ENCODE assay signal across 9 cellular contexts in genomic region chr7:151244871-151245346, GRCh38. TPM values are rescaled to one million over a fixed set of nuclear protein-coding genes. Genes with fewer than 3 reads are reported as not detected.
DNase-seq lines count a peak whose midpoint lies in the region; ATAC-seq and TF ChIP-seq lines count a peak whose summit lies in the region.
"Had no signal": no experiment of that assay in that cellular context is flagged by ENCODE, and none has a peak within 500 bp of the region (broad histone marks: within the 10 kb centered on the region; RNA-seq: fewer than 3 reads in every experiment).

No MANE protein-coding gene starts in this region.

- POLR2A ChIA-PET in IMR-90 (lab: Charles Lee; ENCODE audit: unreplicated experiment), result interaction anchor here (0.6 kb wide), 1 partner anchor 1158 kb away, joined by 9 read pairs; no protein-coding TSS in a partner anchor

- H3K27ac ChIP-seq in BLaER1 (no peak overlapping the region), IMR-90 (ENCODE audit: insufficient read depth, low read length) (no peak overlapping the region), colonic mucosa (no peak overlapping the region), neural cell (ENCODE audit: low read length) (no peak overlapping the region)

- H3K9me2 ChIP-seq in neural cell (ENCODE audit: insufficient read depth, low read length), result no peaks in the 10 kb centered on the region

- H3K27me3 ChIP-seq in BLaER1 (peaks cover 63% of the 10 kb centered on the region), IMR-90 (ENCODE audit: control insufficient read depth, insufficient read depth, low read length) (no peaks in the 10 kb centered on the region), colonic mucosa (peaks cover 32% of the 10 kb centered on the region), neural cell (ENCODE audit: insufficient read depth, low read depth, low read length) (no peaks in the 10 kb centered on the region)

- H3K14ac ChIP-seq in IMR-90 (replicated peaks; ENCODE audit: low read depth, low read length), result no peak overlapping the region

- DNase-seq in IMR-90 (no peak), colonic mucosa (no peak), putamen (ENCODE audit: low spot score) (no peak), activated gamma-delta T cell (lab: John Stamatoyannopoulos, UW) (no peak), epidermal melanocyte (ENCODE audit: insufficient read length, low spot score) (no peak), iPS-NIHi7 (ENCODE audit: extremely low spot score) (no peak)

- no peak overlapping the region for H3K4ac ChIP-seq in IMR-90 (ENCODE audit: low read depth, low read length)

- no peak overlapping the region for H2BK5ac ChIP-seq in IMR-90 (ENCODE audit: low read depth, low read length, poor library complexity, severe bottlenecking)

- H2BK20ac ChIP-seq in IMR-90 (ENCODE audit: low read depth, low read length), result no peak overlapping the region

- in situ Hi-C loops in IMR-90 (cut with MboI; ENCODE audit: low sequenced_read_pairs), result no loop called here

- dilution Hi-C loops in IMR-90 (cut with HindIII; ENCODE audit: low sequenced_read_pairs, unreplicated experiment), result no loop called here

- H2AFZ ChIP-seq in IMR-90 (replicated peaks; ENCODE audit: low read length, poor library complexity) (peak overlapping the region; percentile 68), neural cell (ENCODE audit: low read depth, low read length) (no peak overlapping the region)

- no peak overlapping the region for H3K56ac ChIP-seq in IMR-90 (ENCODE audit: extremely low read depth, insufficient read depth, low read length)

- H3K18ac ChIP-seq in IMR-90 (ENCODE audit: low read depth, low read length), result no peak overlapping the region

- no peak for TF ChIP-seq RAD21 in IMR-90 (IDR thresholded peaks at IDR 0.05; ENCODE audit: low read length)
- TF ChIP-seq RAD21 in neural cell (conservative IDR thresholded peaks at IDR 0.05), result no peak

- CTCF ChIA-PET in IMR-90 (lab: Yijun Ruan, JAX), result interaction anchor here (1.4 kb wide), 1 partner anchor 12 kb away, joined by 6 read pairs; the partner anchor contains the start of gene CHPF2

- H3K4me2 ChIP-seq in BLaER1 (peak overlapping the region; percentile 87), IMR-90 (ENCODE audit: low read depth, low read length) (peak overlapping the region; percentile 25; the same call in 1 of the 2 replicates), neural cell (ENCODE audit: low read length) (no peak overlapping the region)

- peaks cover 6% of the 10 kb centered on the region; the same call in 1 of the 2 replicates for H3K36me3 ChIP-seq in BLaER1
- H3K36me3 ChIP-seq in IMR-90 (ENCODE audit: control insufficient read depth, insufficient read depth, low read length), result peaks cover 29% of the 10 kb centered on the region
- H3K36me3 ChIP-seq in colonic mucosa, result no peaks in the 10 kb centered on the region
- no peaks in the 10 kb centered on the region for H3K36me3 ChIP-seq in neural cell (ENCODE audit: insufficient read depth, low read length)

- no peak overlapping the region for H2BK120ac ChIP-seq in IMR-90 (ENCODE audit: low read depth, low read length)

- TF ChIP-seq POLR2A in IMR-90 (IDR thresholded peaks at IDR 0.05; ENCODE audit: low read depth, low read length), result no peak

- no peak overlapping the region for H2AK5ac ChIP-seq in IMR-90 (ENCODE audit: low read depth, low read length)

- no peak overlapping the region for H3K23ac ChIP-seq in IMR-90 (ENCODE audit: low read depth, low read length)

- H4K5ac ChIP-seq in IMR-90 (ENCODE audit: low read depth, low read length), result no peak overlapping the region

- H3K9me1 ChIP-seq in IMR-90 (ENCODE audit: insufficient read depth, low read length), result peaks cover 5% of the 10 kb centered on the region; the same call in 1 of the 2 replicates

- WGBS in IMR-90 (ENCODE audit: extremely low coverage in 2 of 2, insufficient read length in 1 of 2), 2 experiments, result 40% methylated on average over 3 of the region's 15 CpGs; no CpG with 5 or more reads in 1 of the 2 experiments

- TF ChIP-seq CTCF in IMR-90 (conservative IDR thresholded peaks at IDR 0.05; ENCODE audit: low read depth, low read length) (no peak), colonic mucosa (IDR thresholded peaks at IDR 0.05) (no peak), neural cell (IDR thresholded peaks at IDR 0.05; ENCODE audit: poor library complexity, severe bottlenecking) (no peak)

- no peak overlapping the region for H4K8ac ChIP-seq in IMR-90 (ENCODE audit: low read depth in 2 of 2, low read length in 2 of 2)

- no TSS peak for BruUV-seq in IMR-90 (replicated peaks; lab: Mats Ljungman, UMichigan)

- peaks cover 3% of the 10 kb centered on the region for H3K79me2 ChIP-seq in neural cell (replicated peaks; ENCODE audit: insufficient read depth, low read length)

- peak overlapping the region; percentile 79 for H2AK9ac ChIP-seq in IMR-90 (replicated peaks; ENCODE audit: low read depth, low read length, poor library complexity)

- no peak for ATAC-seq in IMR-90 (ENCODE audit: low read depth)

- H4K91ac ChIP-seq in IMR-90 (ENCODE audit: insufficient read depth, low read depth, low read length), result no peak overlapping the region

- peaks cover 57% of the 10 kb centered on the region for H4K20me1 ChIP-seq in BLaER1
- H4K20me1 ChIP-seq in IMR-90 (ENCODE audit: insufficient read depth, low read length), result peaks cover 29% of the 10 kb centered on the region
- H4K20me1 ChIP-seq in neural cell (ENCODE audit: insufficient read depth), result no peaks in the 10 kb centered on the region

- H3K9me3 ChIP-seq in BLaER1 (no peaks in the 10 kb centered on the region), IMR-90 (ENCODE audit: control insufficient read depth, insufficient read depth, low read length) (no peaks in the 10 kb centered on the region), colonic mucosa (no peaks in the 10 kb centered on the region), neural cell (ENCODE audit: low read length) (no peaks in the 10 kb centered on the region)

- no peak for TF ChIP-seq EP300 in neural cell (conservative IDR thresholded peaks at IDR 0.05; ENCODE audit: poor library complexity, severe bottlenecking)

- peaks cover 8 to 79% of the 10 kb centered on the region in 2 experiments for H3K79me1 ChIP-seq in IMR-90 (ENCODE audit: low read depth in 1 of 2, low read length in 2 of 2)

- H3K4me1 ChIP-seq in BLaER1, result peaks cover 62% of the 10 kb centered on the region
- H3K4me1 ChIP-seq in IMR-90 (ENCODE audit: control insufficient read depth, insufficient read depth, low read length), result peaks cover 32% of the 10 kb centered on the region
- H3K4me1 ChIP-seq in colonic mucosa, result peaks cover 8% of the 10 kb centered on the region

- H3K4me3 ChIP-seq in BLaER1, result peak overlapping the region; percentile 65
- no peak overlapping the region for H3K4me3 ChIP-seq in IMR-90 (ENCODE audit: insufficient read depth, low read depth, low read length)
- H3K4me3 ChIP-seq in colonic mucosa, result peak overlapping the region; percentile 32
- H3K4me3 ChIP-seq in neural cell (ENCODE audit: low read length), result peak overlapping the region; percentile 53

- H2BK15ac ChIP-seq in IMR-90 (ENCODE audit: low read depth, low read length), result no peak overlapping the region

- H3K9ac ChIP-seq in BLaER1 (peak overlapping the region; percentile 13; the same call in 1 of the 2 replicates), IMR-90 (ENCODE audit: low read depth, low read length) (no peak overlapping the region), colonic mucosa (ENCODE audit: low read depth in 2 of 2, low read length in 2 of 2) (no peak overlapping the region), neural cell (ENCODE audit: low read length) (peak overlapping the region; percentile 41)

- intact Hi-C loops in IMR-90 (cut with micrococcal nuclease), result loop anchor here (1.0 kb wide), 1 partner anchor 58 kb away; no protein-coding TSS in a partner anchor
- intact Hi-C loops in colonic mucosa (cut with DNase I), result loop anchor here (5.0 to 10.0 kb wide), 2 partner anchors 57 to 120 kb away; no protein-coding TSS in a partner anchor

- H3F3A ChIP-seq in neural cell (ENCODE audit: insufficient read depth, low read length, poor library complexity, severe bottlenecking), result peaks cover 4% of the 10 kb centered on the region

TF ChIP-seq in IMR-90, 13 proteins besides CTCF, POLR2A, EP300 and RAD21:
- TF ChIP-seq MAZ (IDR thresholded peaks at IDR 0.05; ENCODE audit: borderline replicate concordance, low read depth, low read length) (no peak), SMC3 (IDR thresholded peaks at IDR 0.05; ENCODE audit: low read depth, low read length) (no peak)

TF ChIP-seq in neural cell, 6 proteins besides CTCF, POLR2A, EP300 and RAD21 (continues in another document):
- no peak for TF ChIP-seq TAF1 (IDR thresholded peaks at IDR 0.05; ENCODE audit: low read depth)
- TF ChIP-seq POLR2AphosphoS5 (IDR thresholded peaks at IDR 0.05), result no peak

RNA-seq across cellular contexts. Expression of gene SMARCD3, which starts 3.6 kb away (rescaled TPM):
- total RNA-seq in IMR-90 (2012; rRNA removed) (33.1 and 37.5 TPM in 2 replicates), colonic mucosa (1 to 10 TPM; 4.3 to 6.7 TPM)
- polyA plus RNA-seq in IMR-90 (2012; rRNA removed) (43.8 and 48.5 TPM in 2 replicates), neural cell (199 and 216 TPM in 2 replicates)
- polyA plus RNA-seq in IMR-90 (2012; cell fraction: cytosol; rRNA removed), result 28.8 and 30.9 TPM in 2 replicates
- polyA plus RNA-seq in IMR-90 (2012; cell fraction: nucleus; rRNA removed; ENCODE audit: low replicate concordance), result 250 and 259 TPM in 2 replicates
- polyA minus RNA-seq in neural cell, result 131 and 132 TPM in 2 replicates

RNA-seq across cellular contexts. Expression of gene CHPF2, which starts 12.6 kb away (rescaled TPM):
- total RNA-seq in IMR-90 (2012; rRNA removed) (26.2 and 26.9 TPM in 2 replicates), colonic mucosa (10 to 100 TPM; 36.2 to 42.7 TPM)
- polyA plus RNA-seq in IMR-90 (2012; rRNA removed) (77.0 and 80.0 TPM in 2 replicates), neural cell (22.1 and 22.5 TPM in 2 replicates)
- polyA plus RNA-seq in IMR-90 (2012; cell fraction: cytosol; rRNA removed), result 51.8 and 111 TPM in 2 replicates
- 105 and 225 TPM in 2 replicates for polyA plus RNA-seq in IMR-90 (2012; cell fraction: nucleus; rRNA removed; ENCODE audit: low replicate concordance)
- 25.9 and 33.6 TPM in 2 replicates for polyA minus RNA-seq in neural cell

RNA-seq across cellular contexts. Expression of gene ABCF2, which starts 17.9 kb away (rescaled TPM):
- total RNA-seq in IMR-90 (2012; rRNA removed) (100 and 103 TPM in 2 replicates), colonic mucosa (10 to 100 TPM; 25.6 to 38.3 TPM)
- polyA plus RNA-seq in IMR-90 (2012; rRNA removed) (40.3 and 46.2 TPM in 2 replicates), neural cell (32.7 and 45.8 TPM in 2 replicates)
- polyA plus RNA-seq in IMR-90 (2012; cell fraction: cytosol; rRNA removed), result 20.3 and 26.3 TPM in 2 replicates
- 31.5 and 41.9 TPM in 2 replicates for polyA plus RNA-seq in IMR-90 (2012; cell fraction: nucleus; rRNA removed; ENCODE audit: low replicate concordance)
- polyA minus RNA-seq in neural cell, result 37.7 and 39.2 TPM in 2 replicates

RNA-seq across cellular contexts. Expression of gene H2BK1, which starts 34.6 kb away (rescaled TPM):
- total RNA-seq in IMR-90 (2012; rRNA removed) (not detected in 2 replicates), colonic mucosa (not detected)
- polyA plus RNA-seq in IMR-90 (2012; rRNA removed) (not detected in 2 replicates), neural cell (not detected in 2 replicates)
- polyA plus RNA-seq in IMR-90 (2012; cell fraction: cytosol; rRNA removed), result not detected in 2 replicates
- not detected in 2 replicates for polyA plus RNA-seq in IMR-90 (2012; cell fraction: nucleus; rRNA removed; ENCODE audit: low replicate concordance)
- polyA minus RNA-seq in neural cell, result not detected in 2 replicates

RNA-seq across cellular contexts. Expression of gene ASB10, which starts 57.9 kb away (rescaled TPM):
- total RNA-seq in IMR-90 (2012; rRNA removed) (not detected in 2 replicates), colonic mucosa (not detected)
- polyA plus RNA-seq in IMR-90 (2012; rRNA removed) (not detected in 2 replicates), neural cell (not detected in 2 replicates)
- not detected in 2 replicates for polyA plus RNA-seq in IMR-90 (2012; cell fraction: cytosol; rRNA removed)
- polyA plus RNA-seq in IMR-90 (2012; cell fraction: nucleus; rRNA removed; ENCODE audit: low replicate concordance), result not detected in 2 replicates
- not detected in 2 replicates for polyA minus RNA-seq in neural cell
- total RNA-seq: activated naive CD4-positive, alpha-beta T cell treated with anti-CD3 and anti-CD28 coated beads, Interleukin-2, amount 50 U/mL, for 72 hours had no signal

Comparison
In these comparisons a context has a peak if more than half of its experiments do, and no peak if none do; other contexts are left out.
1. H3K9ac ChIP-seq: peak in BLaER1 (single experiment) and neural cell (single experiment); none in IMR-90 (single experiment) and colonic mucosa (0 of 2).